Comparison of ENCODE assay signal across 3 cellular contexts in the genomic region with DNA sequence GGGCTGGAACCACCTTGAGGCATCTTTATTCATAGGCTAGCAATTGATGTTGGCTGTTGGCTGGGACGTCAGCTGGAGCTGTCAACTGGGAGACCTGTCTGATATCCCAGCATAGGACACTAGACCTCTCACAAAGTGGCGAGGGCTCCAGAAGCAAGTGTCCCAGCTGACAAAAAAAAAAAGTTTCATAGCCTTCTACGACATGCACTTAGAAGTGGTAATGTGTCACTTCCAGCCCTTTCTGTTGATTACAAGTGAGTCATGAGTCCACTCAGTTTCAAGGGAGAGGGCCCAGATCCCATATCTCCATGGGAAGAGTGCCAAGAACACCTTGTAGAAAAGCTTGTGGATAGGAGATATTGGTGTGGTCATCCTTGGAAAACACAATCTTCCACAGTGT.
TF ChIP-seq lines count a peak whose summit lies in the region.

No MANE protein-coding gene starts in this region.

TF ChIP-seq in IMR-90, 13 proteins besides CTCF, POLR2A, EP300 and RAD21:
- no peak for TF ChIP-seq MAFK (IDR thresholded peaks at IDR 0.05; ENCODE audit: low read depth, low read length)
- TF ChIP-seq FOS (IDR thresholded peaks at IDR 0.05; ENCODE audit: low read depth, low read length): no peak
- no peak for TF ChIP-seq MXI1 (IDR thresholded peaks at IDR 0.05; ENCODE audit: borderline replicate concordance, low read depth, low read length)
- no peak for TF ChIP-seq RFX5 (IDR thresholded peaks at IDR 0.05; ENCODE audit: low read depth, low read length)
- TF ChIP-seq BHLHE40 (IDR thresholded peaks at IDR 0.05; ENCODE audit: low read depth, low read length): no peak
- TF ChIP-seq, protein P1, sequence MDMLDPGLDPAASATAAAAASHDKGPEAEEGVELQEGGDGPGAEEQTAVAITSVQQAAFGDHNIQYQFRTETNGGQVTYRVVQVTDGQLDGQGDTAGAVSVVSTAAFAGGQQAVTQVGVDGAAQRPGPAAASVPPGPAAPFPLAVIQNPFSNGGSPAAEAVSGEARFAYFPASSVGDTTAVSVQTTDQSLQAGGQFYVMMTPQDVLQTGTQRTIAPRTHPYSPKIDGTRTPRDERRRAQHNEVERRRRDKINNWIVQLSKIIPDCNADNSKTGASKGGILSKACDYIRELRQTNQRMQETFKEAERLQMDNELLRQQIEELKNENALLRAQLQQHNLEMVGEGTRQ (IDR thresholded peaks at IDR 0.05; ENCODE audit: low read depth, low read length): no peak
- TF ChIP-seq, protein P2, sequence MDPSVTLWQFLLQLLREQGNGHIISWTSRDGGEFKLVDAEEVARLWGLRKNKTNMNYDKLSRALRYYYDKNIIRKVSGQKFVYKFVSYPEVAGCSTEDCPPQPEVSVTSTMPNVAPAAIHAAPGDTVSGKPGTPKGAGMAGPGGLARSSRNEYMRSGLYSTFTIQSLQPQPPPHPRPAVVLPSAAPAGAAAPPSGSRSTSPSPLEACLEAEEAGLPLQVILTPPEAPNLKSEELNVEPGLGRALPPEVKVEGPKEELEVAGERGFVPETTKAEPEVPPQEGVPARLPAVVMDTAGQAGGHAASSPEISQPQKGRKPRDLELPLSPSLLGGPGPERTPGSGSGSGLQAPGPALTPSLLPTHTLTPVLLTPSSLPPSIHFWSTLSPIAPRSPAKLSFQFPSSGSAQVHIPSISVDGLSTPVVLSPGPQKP (IDR thresholded peaks at IDR 0.05; ENCODE audit: borderline replicate concordance, low read depth, low read length): no peak
- TF ChIP-seq MAZ (IDR thresholded peaks at IDR 0.05; ENCODE audit: borderline replicate concordance, low read depth, low read length): no peak
- TF ChIP-seq SMC3 (IDR thresholded peaks at IDR 0.05; ENCODE audit: low read depth, low read length): no peak
- TF ChIP-seq CHD1 (IDR thresholded peaks at IDR 0.05; ENCODE audit: low read depth, low read length): no peak
- no peak for TF ChIP-seq CEBPB (IDR thresholded peaks at IDR 0.05; ENCODE audit: low read depth, low read length)
- no peak for TF ChIP-seq NFE2L2 (IDR thresholded peaks at IDR 0.05; ENCODE audit: low read depth, low read length)
- no peak for TF ChIP-seq RCOR1 (IDR thresholded peaks at IDR 0.05; ENCODE audit: insufficient replicate concordance, low read length)

TF ChIP-seq in K562, 482 proteins besides CTCF, POLR2A, EP300 and RAD21:
- peak; percentile 63 for TF ChIP-seq FOSL1 (tag; conservative IDR thresholded peaks at IDR 0.05)
- no peak for TF ChIP-seq MTA2 (IDR thresholded peaks at IDR 0.05; ENCODE audit: low read depth)
TF ChIP-seq in K562: peak in this region for 1.

TF ChIP-seq in HepG2, 621 proteins besides CTCF, POLR2A, EP300 and RAD21:
- TF ChIP-seq, protein P3, sequence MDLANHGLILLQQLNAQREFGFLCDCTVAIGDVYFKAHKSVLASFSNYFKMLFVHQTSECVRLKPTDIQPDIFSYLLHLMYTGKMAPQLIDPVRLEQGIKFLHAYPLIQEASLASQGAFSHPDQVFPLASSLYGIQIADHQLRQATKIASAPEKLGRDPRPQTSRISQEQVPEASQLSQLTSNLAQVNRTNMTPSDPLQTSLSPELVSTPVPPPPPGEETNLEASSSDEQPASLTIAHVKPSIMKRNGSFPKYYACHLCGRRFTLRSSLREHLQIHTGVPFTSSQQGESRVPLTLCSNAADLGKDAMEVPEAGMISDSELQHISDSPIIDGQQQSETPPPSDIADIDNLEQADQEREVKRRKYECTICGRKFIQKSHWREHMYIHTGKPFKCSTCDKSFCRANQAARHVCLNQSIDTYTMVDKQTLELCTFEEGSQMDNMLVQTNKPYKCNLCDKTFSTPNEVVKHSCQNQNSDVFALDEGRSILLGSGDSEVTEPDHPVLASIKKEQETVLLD (CRISPR knock-in tag; IDR thresholded peaks at IDR 0.05; ENCODE audit: low read depth): no peak
- no peak for TF ChIP-seq ZSCAN21 (CRISPR knock-in tag; IDR thresholded peaks at IDR 0.05; ENCODE audit: borderline replicate concordance)
- no peak for TF ChIP-seq FOXK1 (CRISPR knock-in tag; IDR thresholded peaks at IDR 0.05; ENCODE audit: borderline replicate concordance, low read depth)
- no peak for TF ChIP-seq CCAR2 (optimal IDR thresholded peaks at IDR 0.05; ENCODE audit: low read depth, low read length)
- TF ChIP-seq DNMT3B (CRISPR knock-in tag; conservative IDR thresholded peaks at IDR 0.05): no peak
